10 cellular contexts compared by ENCODE assay signal in the genomic region with DNA sequence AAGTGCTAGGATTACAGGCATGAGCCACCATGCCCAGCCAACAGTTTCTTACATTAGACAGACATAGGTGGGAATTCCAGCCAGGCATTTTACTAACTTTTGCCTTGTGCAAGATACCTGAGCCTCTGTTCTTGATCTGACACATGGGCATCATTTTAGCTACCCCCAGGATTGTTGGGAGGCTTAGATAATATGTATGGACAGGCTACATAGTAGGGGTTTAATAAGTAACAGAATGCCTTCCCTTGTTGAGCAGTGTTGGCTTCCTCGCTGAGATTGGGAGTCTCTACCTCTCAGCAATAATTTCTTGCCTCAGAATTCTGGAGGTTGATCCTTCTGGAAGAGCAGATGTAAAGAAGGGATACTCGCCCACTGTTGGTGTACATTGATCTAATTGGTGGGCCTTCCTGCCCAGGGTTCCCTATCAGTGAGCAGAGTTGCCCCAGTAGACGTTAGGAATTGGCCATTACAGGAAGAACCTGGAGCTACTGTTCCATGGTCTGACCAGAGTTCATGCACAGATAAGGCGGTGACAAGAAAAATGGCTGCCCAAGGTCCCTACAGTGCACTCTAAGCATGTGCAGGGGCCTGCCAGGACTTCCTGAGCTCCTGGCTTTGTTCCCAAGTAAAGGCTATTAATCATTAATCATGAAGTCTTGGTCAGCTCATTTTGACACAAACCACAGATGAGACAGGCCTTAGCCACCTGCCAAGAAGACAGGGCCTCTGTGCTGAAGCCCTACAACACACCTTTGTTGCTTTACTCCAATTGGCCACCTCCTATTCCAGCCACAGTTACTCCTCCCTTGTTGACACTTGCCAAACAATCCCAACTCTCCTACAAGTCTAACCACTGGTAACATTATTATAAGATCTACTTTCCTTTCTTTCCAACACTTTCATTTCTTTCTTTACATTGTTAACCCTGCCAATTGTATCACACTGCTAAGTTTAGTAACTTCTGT. TPM values are rescaled to one million over a fixed set of nuclear protein-coding genes. Genes with fewer than 3 reads are reported as not detected.
DNase-seq lines count a peak whose midpoint lies in the region; ATAC-seq and TF ChIP-seq lines count a peak whose summit lies in the region.
"Had no signal": no experiment of that assay in that cellular context is flagged by ENCODE, and none has a peak within 500 bp of the region (broad histone marks: within the 10 kb centered on the region; RNA-seq: fewer than 3 reads in every experiment).

No MANE protein-coding gene starts in this region.

- intact Hi-C loops in Right ventricle myocardium superior (cut with DNase I), result no loop called here
- intact Hi-C loops in transverse colon (cut with DNase I; ENCODE audit: low total_unique reads), result no loop called here

- TF ChIP-seq CTCF in right atrium auricular region (IDR thresholded peaks at IDR 0.05) (no peak), Peyer's patch (IDR thresholded peaks at IDR 0.05) (no peak), fibroblast of the aortic adventitia (IDR thresholded peaks at IDR 0.05; ENCODE audit: insufficient read depth, low read length) (no peak), transverse colon (IDR thresholded peaks at IDR 0.05) (no peak)

- no peaks in the 10 kb centered on the region for H3K27me3 ChIP-seq in right atrium auricular region
- no peaks in the 10 kb centered on the region for H3K27me3 ChIP-seq in Peyer's patch
- no peaks in the 10 kb centered on the region for H3K27me3 ChIP-seq in transverse colon
- H3K27me3 ChIP-seq in HAP-1 (ENCODE audit: low read depth), result no peaks in the 10 kb centered on the region

- H3K4me3 ChIP-seq in right atrium auricular region (no peak overlapping the region), Peyer's patch (no peak overlapping the region), fibroblast of the aortic adventitia (ENCODE audit: low read depth, low read length) (no peak overlapping the region), transverse colon (peak overlapping the region in 1 of 4 donors; percentile 9), HAP-1 (no peak overlapping the region)

- in situ Hi-C loops in transverse colon (cut with MboI; ENCODE audit: low pct_ligation_motif_present in 1 of 4, low pct_unique_long_range_greater_than_20kb in 1 of 4, low sequenced_read_pairs in 3 of 4) (no loop called here), HAP-1 (cut with MboI; ENCODE audit: low sequenced_read_pairs) (no loop called here)

- H3K36me3 ChIP-seq in right atrium auricular region, result peaks cover 12% of the 10 kb centered on the region
- H3K36me3 ChIP-seq in Peyer's patch, result peaks cover 0 to 9% (median 0%) of the 10 kb centered on the region in 3 donors
- H3K36me3 ChIP-seq in transverse colon, result peaks cover 0 to 7% (median 3%) of the 10 kb centered on the region in 4 donors
- peaks cover 17% of the 10 kb centered on the region for H3K36me3 ChIP-seq in HAP-1 (replicated peaks)

- H3K27ac ChIP-seq in right atrium auricular region (no peak overlapping the region), Peyer's patch (peak overlapping the region in 3 of 4 donors; percentile 74 to 94 (median 90)), transverse colon (peak overlapping the region; percentile 86 to 94 (median 90))

- peak; percentile 51 for ATAC-seq in Right ventricle myocardium superior (ENCODE audit: poor library complexity)
- no peak for ATAC-seq in GM21576 (IDR thresholded peaks at IDR 0.05; ENCODE audit: unreplicated experiment)

- peaks cover 0 to 10% of the 10 kb centered on the region in 2 donors for H3K4me1 ChIP-seq in right atrium auricular region
- peaks cover 0 to 45% (median 4%) of the 10 kb centered on the region in 4 donors for H3K4me1 ChIP-seq in Peyer's patch
- peaks cover 8 to 76% (median 57%) of the 10 kb centered on the region in 4 donors for H3K4me1 ChIP-seq in transverse colon
- H3K4me1 ChIP-seq in HAP-1, result no peaks in the 10 kb centered on the region

- no peak for TF ChIP-seq EP300 in transverse colon (IDR thresholded peaks at IDR 0.05; ENCODE audit: low read depth)

- 48 to 63% methylated on average over 2 to 4 of the region's 4 CpGs for WGBS in transverse colon (ENCODE audit: low coverage in 1 of 2), 2 donors

- no peak for DNase-seq in Right ventricle myocardium superior
- DNase-seq in right atrium auricular region (ENCODE audit: low spot score), result no peak
- peak in 2 of 3 donors; percentile 66 to 83 for DNase-seq in Peyer's patch
- DNase-seq in fibroblast of the aortic adventitia (ENCODE audit: low read depth), result peak; percentile 75
- peak; percentile 67 for DNase-seq in transverse colon
- no peak for DNase-seq in NCI-H524 treated with DMSO at 0.1 percent for 48 hours (lab: John Stamatoyannopoulos, UW)
- no peak for DNase-seq in HAP-1 (ENCODE audit: low spot score in 2 of 2)
- DNase-seq: activated CD8-positive, alpha-beta memory T cell treated with anti-CD3 and anti-CD28 coated beads, Interleukin-2, amount 50 U/mL, for 48 hours; DND-41 had no signal

- H3K9me3 ChIP-seq in right atrium auricular region (no peaks in the 10 kb centered on the region), Peyer's patch (no peaks in the 10 kb centered on the region), transverse colon (no peaks in the 10 kb centered on the region), HAP-1 (no peaks in the 10 kb centered on the region)

- peak in 1 of 2 donors; percentile 61 for TF ChIP-seq POLR2A in Peyer's patch (IDR thresholded peaks at IDR 0.05)
- TF ChIP-seq POLR2A in transverse colon (IDR thresholded peaks at IDR 0.05), result no peak

RNA-seq across cellular contexts. Expression of a gene that starts 5.0 kb away (rescaled TPM):
- total RNA-seq in Right ventricle myocardium superior, result 0.46 TPM
- 1 to 10 TPM in 1 of 2 donors, under 1 TPM in 1; 0.89 to 2.6 TPM for total RNA-seq in right atrium auricular region
- 100 to 1,000 TPM in 2 of 4 donors, 10 to 100 TPM in 2; 11.6 to 160 (median 109) TPM for total RNA-seq in Peyer's patch
- total RNA-seq in fibroblast of the aortic adventitia (ENCODE audit: low replicate concordance), result 1.5 and 3.1 TPM in 2 replicates
- total RNA-seq in transverse colon, result 100 to 1,000 TPM in 2 of 4 donors, 10 to 100 TPM in 2; 81.5 to 178 (median 108) TPM

RNA-seq across cellular contexts. Expression of a gene that starts 7.3 kb away (rescaled TPM):
- total RNA-seq in Right ventricle myocardium superior, result 18.8 TPM
- 10 to 100 TPM; 39.8 to 44.8 TPM for total RNA-seq in right atrium auricular region
- 10 to 100 TPM; 23.9 to 46.5 (median 41.9) TPM for total RNA-seq in Peyer's patch
- total RNA-seq in fibroblast of the aortic adventitia (ENCODE audit: low replicate concordance), result 9.8 and 25.8 TPM in 2 replicates
- total RNA-seq in transverse colon, result 10 to 100 TPM in 3 of 4 donors, 1 to 10 TPM in 1; 5.8 to 73.0 (median 28.5) TPM

RNA-seq across cellular contexts. Expression of a gene that starts 17.6 kb away (rescaled TPM):
- total RNA-seq in Right ventricle myocardium superior (4.0 TPM), right atrium auricular region (10 to 100 TPM in 1 of 2 donors, 1 to 10 TPM in 1; 1.3 to 17.1 TPM), Peyer's patch (100 to 1,000 TPM in 3 of 4 donors, 10 to 100 TPM in 1; 27.2 to 510 (median 253) TPM), fibroblast of the aortic adventitia (ENCODE audit: low replicate concordance) (not detected in 2 replicates), transverse colon (10 to 100 TPM in 3 of 4 donors, under 1 TPM in 1; 1.00 to 50.5 (median 48.0) TPM)

RNA-seq across cellular contexts. Expression of a gene that starts 19.2 kb away (rescaled TPM):
- total RNA-seq in Right ventricle myocardium superior (33.2 TPM), right atrium auricular region (10 to 100 TPM; 32.5 to 49.1 TPM), Peyer's patch (100 to 1,000 TPM in 3 of 4 donors, 10 to 100 TPM in 1; 22.3 to 125 (median 123) TPM), fibroblast of the aortic adventitia (ENCODE audit: low replicate concordance) (47.9 and 52.2 TPM in 2 replicates), transverse colon (10 to 100 TPM; 61.1 to 74.4 (median 67.1) TPM)

RNA-seq across cellular contexts. Expression of a gene that starts 35.9 kb away (rescaled TPM):
- total RNA-seq in Right ventricle myocardium superior (63.9 TPM), right atrium auricular region (10 to 100 TPM; 63.9 to 79.0 TPM), Peyer's patch (10 to 100 TPM; 21.9 to 45.6 (median 34.4) TPM), fibroblast of the aortic adventitia (ENCODE audit: low replicate concordance) (7.2 and 13.2 TPM in 2 replicates), transverse colon (10 to 100 TPM in 3 of 4 donors, 1 to 10 TPM in 1; 7.1 to 36.8 (median 18.9) TPM)

Comparison
In these comparisons a context has a peak if more than half of its experiments do, and no peak if none do; other contexts are left out.
1. DNase-seq: peak in Peyer's patch (2 of 3), fibroblast of the aortic adventitia (single experiment) and transverse colon (single experiment); none in Right ventricle myocardium superior (single experiment), right atrium auricular region (single experiment), NCI-H524 treated with DMSO at 0.1 percent for 48 hours (single experiment) and HAP-1 (0 of 2).
2. H3K27ac ChIP-seq: peak in Peyer's patch (3 of 4) and transverse colon (4 of 4); none in right atrium auricular region (0 of 2).